Comparison of ENCODE assay signal across 1 cellular context in the genomic region with DNA sequence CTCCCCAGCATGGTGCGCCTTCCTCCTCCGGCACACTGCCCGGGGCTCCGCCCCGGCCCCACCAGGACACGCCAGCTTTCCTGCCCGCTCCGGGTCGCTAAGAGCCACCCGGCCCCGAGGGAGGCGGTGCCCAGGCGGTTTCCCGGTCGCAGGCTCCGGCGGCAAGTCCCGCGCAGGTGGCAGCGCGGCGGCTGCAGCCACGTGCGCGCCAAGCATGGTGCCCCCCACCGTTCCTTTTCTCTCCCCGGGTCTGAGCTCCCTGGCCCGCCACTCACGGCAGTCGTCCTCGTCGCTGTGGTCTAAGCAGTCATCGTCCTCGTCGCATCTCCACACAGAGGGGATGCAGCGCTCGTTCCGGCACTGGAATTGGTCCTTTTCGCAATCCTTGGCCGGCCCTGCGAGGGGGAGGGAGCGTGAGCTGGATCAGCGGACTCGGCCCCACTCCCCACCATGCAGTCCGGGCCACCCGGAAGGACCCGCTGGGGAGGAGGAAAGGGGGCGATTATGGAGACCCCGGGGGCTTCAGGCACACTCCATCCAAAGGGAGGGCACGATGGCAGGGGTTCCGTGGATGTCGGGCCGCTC.
A peak's percentile ranks its signal among the peaks of the same experiment; 100 is the strongest.
TF ChIP-seq lines count a peak whose summit lies in the region.

No MANE protein-coding gene starts in this region.

TF ChIP-seq in HEK293, 187 proteins besides CTCF, POLR2A, EP300 and RAD21 (continued from another document):
- TF ChIP-seq SCRT2 (tag by site-specific recombination; IDR thresholded peaks at IDR 0.05): 0 out of 2 replicates have a peak, but pooled peaks have one; percentile 8
- no peak; the same call in 1 of the 2 replicates for TF ChIP-seq MZF1 (tag by site-specific recombination; IDR thresholded peaks at IDR 0.05; ENCODE audit: borderline replicate concordance)
- TF ChIP-seq ZNF624 (tag by site-specific recombination; IDR thresholded peaks at IDR 0.05): no peak
- peak; percentile 92 for TF ChIP-seq ZNF600 (tag by site-specific recombination; IDR thresholded peaks at IDR 0.05)
- TF ChIP-seq, protein P1, sequence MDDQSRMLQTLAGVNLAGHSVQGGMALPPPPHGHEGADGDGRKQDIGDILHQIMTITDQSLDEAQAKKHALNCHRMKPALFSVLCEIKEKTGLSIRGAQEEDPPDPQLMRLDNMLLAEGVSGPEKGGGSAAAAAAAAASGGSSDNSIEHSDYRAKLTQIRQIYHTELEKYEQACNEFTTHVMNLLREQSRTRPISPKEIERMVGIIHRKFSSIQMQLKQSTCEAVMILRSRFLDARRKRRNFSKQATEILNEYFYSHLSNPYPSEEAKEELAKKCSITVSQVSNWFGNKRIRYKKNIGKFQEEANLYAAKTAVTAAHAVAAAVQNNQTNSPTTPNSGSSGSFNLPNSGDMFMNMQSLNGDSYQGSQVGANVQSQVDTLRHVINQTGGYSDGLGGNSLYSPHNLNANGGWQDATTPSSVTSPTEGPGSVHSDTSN (CRISPR knock-in tag; IDR thresholded peaks at IDR 0.05): no peak
- peak; percentile 50; the same call in 1 of the 2 replicates for TF ChIP-seq ZNF777 (tag by site-specific recombination; IDR thresholded peaks at IDR 0.05; ENCODE audit: borderline replicate concordance)
- no peak for TF ChIP-seq ZNF701 (tag by site-specific recombination; IDR thresholded peaks at IDR 0.05)
- TF ChIP-seq ZFP3 (tag by site-specific recombination; IDR thresholded peaks at IDR 0.05; ENCODE audit: low read depth): no peak
- no peak for TF ChIP-seq ZBTB21 (tag by site-specific recombination; IDR thresholded peaks at IDR 0.05)
- TF ChIP-seq, protein P2, sequence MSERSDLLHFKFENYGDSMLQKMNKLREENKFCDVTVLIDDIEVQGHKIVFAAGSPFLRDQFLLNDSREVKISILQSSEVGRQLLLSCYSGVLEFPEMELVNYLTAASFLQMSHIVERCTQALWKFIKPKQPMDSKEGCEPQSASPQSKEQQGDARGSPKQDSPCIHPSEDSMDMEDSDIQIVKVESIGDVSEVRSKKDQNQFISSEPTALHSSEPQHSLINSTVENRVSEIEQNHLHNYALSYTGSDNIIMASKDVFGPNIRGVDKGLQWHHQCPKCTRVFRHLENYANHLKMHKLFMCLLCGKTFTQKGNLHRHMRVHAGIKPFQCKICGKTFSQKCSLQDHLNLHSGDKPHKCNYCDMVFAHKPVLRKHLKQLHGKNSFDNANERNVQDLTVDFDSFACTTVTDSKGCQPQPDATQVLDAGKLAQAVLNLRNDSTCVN (tag by site-specific recombination; optimal IDR thresholded peaks at IDR 0.05): peak; percentile 84
- TF ChIP-seq ZNF324 (tag by site-specific recombination; IDR thresholded peaks at IDR 0.05): peak; percentile 56; the same call in 1 of the 2 replicates
- TF ChIP-seq SP7 (tag by site-specific recombination; IDR thresholded peaks at IDR 0.05): no peak
- TF ChIP-seq ZNF426 (tag by site-specific recombination; IDR thresholded peaks at IDR 0.05): no peak
- peak; percentile 89 for TF ChIP-seq ZNF335 (tag by site-specific recombination; conservative IDR thresholded peaks at IDR 0.05)
- TF ChIP-seq, protein P3, sequence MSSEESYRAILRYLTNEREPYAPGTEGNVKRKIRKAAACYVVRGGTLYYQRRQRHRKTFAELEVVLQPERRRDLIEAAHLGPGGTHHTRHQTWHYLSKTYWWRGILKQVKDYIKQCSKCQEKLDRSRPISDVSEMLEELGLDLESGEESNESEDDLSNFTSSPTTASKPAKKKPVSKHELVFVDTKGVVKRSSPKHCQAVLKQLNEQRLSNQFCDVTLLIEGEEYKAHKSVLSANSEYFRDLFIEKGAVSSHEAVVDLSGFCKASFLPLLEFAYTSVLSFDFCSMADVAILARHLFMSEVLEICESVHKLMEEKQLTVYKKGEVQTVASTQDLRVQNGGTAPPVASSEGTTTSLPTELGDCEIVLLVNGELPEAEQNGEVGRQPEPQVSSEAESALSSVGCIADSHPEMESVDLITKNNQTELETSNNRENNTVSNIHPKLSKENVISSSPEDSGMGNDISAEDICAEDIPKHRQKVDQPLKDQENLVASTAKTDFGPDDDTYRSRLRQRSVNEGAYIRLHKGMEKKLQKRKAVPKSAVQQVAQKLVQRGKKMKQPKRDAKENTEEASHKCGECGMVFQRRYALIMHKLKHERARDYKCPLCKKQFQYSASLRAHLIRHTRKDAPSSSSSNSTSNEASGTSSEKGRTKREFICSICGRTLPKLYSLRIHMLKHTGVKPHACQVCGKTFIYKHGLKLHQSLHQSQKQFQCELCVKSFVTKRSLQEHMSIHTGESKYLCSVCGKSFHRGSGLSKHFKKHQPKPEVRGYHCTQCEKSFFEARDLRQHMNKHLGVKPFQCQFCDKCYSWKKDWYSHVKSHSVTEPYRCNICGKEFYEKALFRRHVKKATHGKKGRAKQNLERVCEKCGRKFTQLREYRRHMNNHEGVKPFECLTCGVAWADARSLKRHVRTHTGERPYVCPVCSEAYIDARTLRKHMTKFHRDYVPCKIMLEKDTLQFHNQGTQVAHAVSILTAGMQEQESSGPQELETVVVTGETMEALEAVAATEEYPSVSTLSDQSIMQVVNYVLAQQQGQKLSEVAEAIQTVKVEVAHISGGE (tag by site-specific recombination; conservative IDR thresholded peaks at IDR 0.05; ENCODE audit: low read depth): 0 out of 2 replicates have a peak, but pooled peaks have one; percentile 20
- no peak for TF ChIP-seq KLF1 (tag by site-specific recombination; IDR thresholded peaks at IDR 0.05)
- no peak for TF ChIP-seq ZNF837 (tag by site-specific recombination; IDR thresholded peaks at IDR 0.05)
- TF ChIP-seq ZNF501 (tag by site-specific recombination; IDR thresholded peaks at IDR 0.05): peak; percentile 65
- TF ChIP-seq ZNF184 (tag by site-specific recombination; IDR thresholded peaks at IDR 0.05): peak; percentile 26; the same call in 1 of the 2 replicates
- TF ChIP-seq KLF9 (tag by site-specific recombination; IDR thresholded peaks at IDR 0.05; ENCODE audit: low read depth): no peak
- no peak for TF ChIP-seq ZNF174 (tag by site-specific recombination; IDR thresholded peaks at IDR 0.05)
- peak; percentile 9; the same call in 1 of the 2 replicates for TF ChIP-seq ZNF121 (tag by site-specific recombination; IDR thresholded peaks at IDR 0.05)
- 0 out of 2 replicates have a peak, but pooled peaks have one; percentile 55 for TF ChIP-seq ZNF2 (tag by site-specific recombination; IDR thresholded peaks at IDR 0.05)
- no peak for TF ChIP-seq ZNF510 (tag by site-specific recombination; IDR thresholded peaks at IDR 0.05; ENCODE audit: insufficient replicate concordance)
- TF ChIP-seq, protein P4, sequence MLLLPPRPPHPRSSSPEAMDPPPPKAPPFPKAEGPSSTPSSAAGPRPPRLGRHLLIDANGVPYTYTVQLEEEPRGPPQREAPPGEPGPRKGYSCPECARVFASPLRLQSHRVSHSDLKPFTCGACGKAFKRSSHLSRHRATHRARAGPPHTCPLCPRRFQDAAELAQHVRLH (tag by site-specific recombination; IDR thresholded peaks at IDR 0.05): no peak
- TF ChIP-seq HOXA7 (CRISPR knock-in tag; IDR thresholded peaks at IDR 0.05; ENCODE audit: borderline replicate concordance): no peak
- TF ChIP-seq, protein P5, sequence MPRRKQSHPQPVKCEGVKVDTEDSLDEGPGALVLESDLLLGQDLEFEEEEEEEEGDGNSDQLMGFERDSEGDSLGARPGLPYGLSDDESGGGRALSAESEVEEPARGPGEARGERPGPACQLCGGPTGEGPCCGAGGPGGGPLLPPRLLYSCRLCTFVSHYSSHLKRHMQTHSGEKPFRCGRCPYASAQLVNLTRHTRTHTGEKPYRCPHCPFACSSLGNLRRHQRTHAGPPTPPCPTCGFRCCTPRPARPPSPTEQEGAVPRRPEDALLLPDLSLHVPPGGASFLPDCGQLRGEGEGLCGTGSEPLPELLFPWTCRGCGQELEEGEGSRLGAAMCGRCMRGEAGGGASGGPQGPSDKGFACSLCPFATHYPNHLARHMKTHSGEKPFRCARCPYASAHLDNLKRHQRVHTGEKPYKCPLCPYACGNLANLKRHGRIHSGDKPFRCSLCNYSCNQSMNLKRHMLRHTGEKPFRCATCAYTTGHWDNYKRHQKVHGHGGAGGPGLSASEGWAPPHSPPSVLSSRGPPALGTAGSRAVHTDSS (tag by site-specific recombination; IDR thresholded peaks at IDR 0.05): no peak
- peak; percentile 95 for TF ChIP-seq GLIS2 (tag by site-specific recombination; IDR thresholded peaks at IDR 0.05)
- TF ChIP-seq, protein P6, sequence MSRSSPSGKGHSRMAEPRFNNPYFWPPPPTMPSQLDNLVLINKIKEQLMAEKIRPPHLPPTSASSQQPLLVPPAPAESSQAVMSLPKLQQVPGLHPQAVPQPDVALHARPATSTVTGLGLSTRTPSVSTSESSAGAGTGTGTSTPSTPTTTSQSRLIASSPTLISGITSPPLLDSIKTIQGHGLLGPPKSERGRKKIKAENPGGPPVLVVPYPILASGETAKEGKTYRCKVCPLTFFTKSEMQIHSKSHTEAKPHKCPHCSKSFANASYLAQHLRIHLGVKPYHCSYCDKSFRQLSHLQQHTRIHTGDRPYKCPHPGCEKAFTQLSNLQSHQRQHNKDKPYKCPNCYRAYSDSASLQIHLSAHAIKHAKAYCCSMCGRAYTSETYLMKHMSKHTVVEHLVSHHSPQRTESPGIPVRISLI (tag by site-specific recombination; IDR thresholded peaks at IDR 0.05): no peak
- TF ChIP-seq, protein P7, sequence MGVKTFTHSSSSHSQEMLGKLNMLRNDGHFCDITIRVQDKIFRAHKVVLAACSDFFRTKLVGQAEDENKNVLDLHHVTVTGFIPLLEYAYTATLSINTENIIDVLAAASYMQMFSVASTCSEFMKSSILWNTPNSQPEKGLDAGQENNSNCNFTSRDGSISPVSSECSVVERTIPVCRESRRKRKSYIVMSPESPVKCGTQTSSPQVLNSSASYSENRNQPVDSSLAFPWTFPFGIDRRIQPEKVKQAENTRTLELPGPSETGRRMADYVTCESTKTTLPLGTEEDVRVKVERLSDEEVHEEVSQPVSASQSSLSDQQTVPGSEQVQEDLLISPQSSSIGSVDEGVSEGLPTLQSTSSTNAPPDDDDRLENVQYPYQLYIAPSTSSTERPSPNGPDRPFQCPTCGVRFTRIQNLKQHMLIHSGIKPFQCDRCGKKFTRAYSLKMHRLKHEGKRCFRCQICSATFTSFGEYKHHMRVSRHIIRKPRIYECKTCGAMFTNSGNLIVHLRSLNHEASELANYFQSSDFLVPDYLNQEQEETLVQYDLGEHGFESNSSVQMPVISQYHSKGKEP (tag by site-specific recombination; IDR thresholded peaks at IDR 0.05): 0 out of 2 replicates have a peak, but pooled peaks have one; percentile 7
- TF ChIP-seq IKZF3 (tag by site-specific recombination; IDR thresholded peaks at IDR 0.05): 0 out of 2 replicates have a peak, but pooled peaks have one; percentile 7
- TF ChIP-seq, protein P8, sequence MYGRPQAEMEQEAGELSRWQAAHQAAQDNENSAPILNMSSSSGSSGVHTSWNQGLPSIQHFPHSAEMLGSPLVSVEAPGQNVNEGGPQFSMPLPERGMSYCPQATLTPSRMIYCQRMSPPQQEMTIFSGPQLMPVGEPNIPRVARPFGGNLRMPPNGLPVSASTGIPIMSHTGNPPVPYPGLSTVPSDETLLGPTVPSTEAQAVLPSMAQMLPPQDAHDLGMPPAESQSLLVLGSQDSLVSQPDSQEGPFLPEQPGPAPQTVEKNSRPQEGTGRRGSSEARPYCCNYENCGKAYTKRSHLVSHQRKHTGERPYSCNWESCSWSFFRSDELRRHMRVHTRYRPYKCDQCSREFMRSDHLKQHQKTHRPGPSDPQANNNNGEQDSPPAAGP (tag by site-specific recombination; IDR thresholded peaks at IDR 0.05): peak; percentile 68; the same call in 1 of the 2 replicates
- peak; percentile 73 for TF ChIP-seq SP2 (tag by site-specific recombination; IDR thresholded peaks at IDR 0.05)
- TF ChIP-seq ZEB2 (tag by site-specific recombination; IDR thresholded peaks at IDR 0.05): no peak
- TF ChIP-seq, protein P9, sequence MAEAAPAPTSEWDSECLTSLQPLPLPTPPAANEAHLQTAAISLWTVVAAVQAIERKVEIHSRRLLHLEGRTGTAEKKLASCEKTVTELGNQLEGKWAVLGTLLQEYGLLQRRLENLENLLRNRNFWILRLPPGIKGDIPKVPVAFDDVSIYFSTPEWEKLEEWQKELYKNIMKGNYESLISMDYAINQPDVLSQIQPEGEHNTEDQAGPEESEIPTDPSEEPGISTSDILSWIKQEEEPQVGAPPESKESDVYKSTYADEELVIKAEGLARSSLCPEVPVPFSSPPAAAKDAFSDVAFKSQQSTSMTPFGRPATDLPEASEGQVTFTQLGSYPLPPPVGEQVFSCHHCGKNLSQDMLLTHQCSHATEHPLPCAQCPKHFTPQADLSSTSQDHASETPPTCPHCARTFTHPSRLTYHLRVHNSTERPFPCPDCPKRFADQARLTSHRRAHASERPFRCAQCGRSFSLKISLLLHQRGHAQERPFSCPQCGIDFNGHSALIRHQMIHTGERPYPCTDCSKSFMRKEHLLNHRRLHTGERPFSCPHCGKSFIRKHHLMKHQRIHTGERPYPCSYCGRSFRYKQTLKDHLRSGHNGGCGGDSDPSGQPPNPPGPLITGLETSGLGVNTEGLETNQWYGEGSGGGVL (tag by site-specific recombination; IDR thresholded peaks at IDR 0.05): peak; percentile 43; the same call in 1 of the 2 replicates
- TF ChIP-seq, protein P10, sequence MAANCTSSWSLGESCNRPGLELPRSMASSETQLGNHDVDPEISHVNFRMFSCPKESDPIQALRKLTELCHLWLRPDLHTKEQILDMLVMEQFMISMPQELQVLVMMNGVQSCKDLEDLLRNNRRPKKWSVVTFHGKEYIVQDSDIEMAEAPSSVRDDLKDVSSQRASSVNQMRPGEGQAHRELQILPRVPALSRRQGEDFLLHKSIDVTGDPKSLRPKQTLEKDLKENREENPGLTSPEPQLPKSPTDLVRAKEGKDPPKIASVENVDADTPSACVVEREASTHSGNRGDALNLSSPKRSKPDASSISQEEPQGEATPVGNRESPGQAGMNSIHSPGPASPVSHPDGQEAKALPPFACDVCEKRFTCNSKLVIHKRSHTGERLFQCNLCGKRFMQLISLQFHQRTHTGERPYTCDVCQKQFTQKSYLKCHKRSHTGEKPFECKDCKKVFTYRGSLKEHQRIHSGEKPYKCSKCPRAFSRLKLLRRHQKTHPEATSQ (tag by site-specific recombination; IDR thresholded peaks at IDR 0.05): no peak
- 0 out of 2 replicates have a peak, but pooled peaks have one; percentile 7 for TF ChIP-seq ZNF785 (tag by site-specific recombination; IDR thresholded peaks at IDR 0.05)
- TF ChIP-seq MYNN (tag by site-specific recombination; IDR thresholded peaks at IDR 0.05; ENCODE audit: borderline replicate concordance): peak; percentile 11; the same call in 1 of the 2 replicates
- TF ChIP-seq ZXDB (tag by site-specific recombination; IDR thresholded peaks at IDR 0.05): 0 out of 2 replicates have a peak, but pooled peaks have one; percentile 24
- TF ChIP-seq ZFP69B (tag by site-specific recombination; IDR thresholded peaks at IDR 0.05): peak; percentile 88
TF ChIP-seq in HEK293: peak in this region for 30.
